20 cellular contexts compared by ENCODE assay signal in the genomic region with DNA sequence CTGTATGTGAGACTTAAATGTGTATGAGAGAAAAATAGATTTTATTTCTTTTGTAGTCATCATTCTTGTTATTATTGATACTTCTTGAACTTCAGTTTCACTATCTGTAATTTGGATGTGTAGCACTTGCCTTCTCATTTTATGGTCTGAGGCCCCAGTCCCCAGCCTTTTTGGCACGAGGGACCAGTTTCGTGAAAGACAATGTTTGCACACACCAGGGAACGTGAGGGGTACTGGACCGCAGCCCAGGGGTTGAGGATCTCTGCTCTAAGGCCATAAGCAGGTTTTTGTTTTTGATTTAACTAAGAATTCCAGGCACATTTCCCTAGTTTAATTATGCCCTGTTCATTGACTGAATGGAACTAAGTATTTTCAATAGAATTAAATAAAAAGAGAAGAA.
"Had no signal": no experiment of that assay in that cellular context is flagged by ENCODE, and none has a peak within 500 bp of the region (broad histone marks: within the 10 kb centered on the region; RNA-seq: fewer than 3 reads in every experiment).

No MANE protein-coding gene starts in this region.

- H3K4me1 ChIP-seq: SJSA1 had no signal

- H3K36me3 ChIP-seq: SJSA1 had no signal

- H3K27me3 ChIP-seq: SJSA1 had no signal

- H3K9me3 ChIP-seq: SJSA1 had no signal

- H3K4me3 ChIP-seq: K562, SJSA1, SK-N-MC had no signal

- DNase-seq: Kasumi-1, MM.1S, NCI-H1417, NCI-H1436 treated with DMSO at 0.1 percent for 48 hours, NCI-H1694, NCI-H187 treated with DMSO at 0.1 percent for 48 hours, NCI-H2081, NCI-H2107, NCI-H2227 treated with DMSO at 0.1 percent for 48 hours, NCI-H524, NCI-H526 treated with DMSO at 0.1 percent for 48 hours, NCI-H82, Right ventricle myocardium superior, RPMI8226, SIG-M5 had no signal

- ATAC-seq: K562 had no signal

- H3K27ac ChIP-seq: HL-60, KMS-11, SJSA1, SK-N-MC had no signal
